In the genomic region with DNA sequence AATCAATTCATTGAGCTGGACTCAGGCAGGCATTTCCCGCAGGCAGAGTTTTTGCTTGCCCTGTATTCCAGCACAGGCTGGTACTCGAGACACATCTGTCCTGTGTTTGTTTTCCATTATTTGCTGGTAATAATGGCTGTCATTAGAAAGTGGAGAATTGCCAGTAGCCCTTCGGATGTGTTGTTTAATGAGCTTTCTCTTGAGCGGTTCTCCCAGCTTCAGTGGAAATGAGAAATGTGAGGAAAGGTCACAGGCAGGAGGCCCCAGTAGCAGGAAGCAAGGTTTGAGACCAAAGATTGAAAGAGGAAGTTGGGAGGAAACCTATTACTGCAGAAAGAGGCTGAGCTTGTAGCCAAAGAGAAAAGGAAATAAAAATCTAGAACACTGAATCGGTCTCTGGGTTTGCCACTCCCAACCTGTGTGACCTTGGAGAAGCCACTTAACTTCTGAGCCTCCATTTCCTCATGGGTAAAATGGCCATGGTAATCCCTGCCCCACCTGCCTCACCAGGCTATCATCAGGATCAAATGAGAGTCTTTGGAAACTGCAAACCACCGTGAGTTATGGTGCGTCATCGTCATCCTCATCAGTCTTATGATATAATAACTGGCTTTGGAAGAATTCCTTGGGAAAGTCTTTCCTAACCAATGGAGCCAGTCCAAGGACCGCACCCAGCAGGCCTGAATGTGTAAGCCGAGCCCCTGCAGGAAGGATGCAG, we compare ENCODE assay signal across 8 cellular contexts.
DNase-seq lines count a peak whose midpoint lies in the region; ATAC-seq and TF ChIP-seq lines count a peak whose summit lies in the region.

No MANE protein-coding gene starts in this region.

- in situ Hi-C loops in gastrocnemius medialis (cut with MboI; ENCODE audit: low sequenced_read_pairs in 4 of 4): no loop called here

- no peaks in the 10 kb centered on the region for H3K9me2 ChIP-seq in Loucy (replicated peaks; ENCODE audit: low read depth, low read length)

- POLR2A ChIA-PET in CD4-positive, alpha-beta memory T cell (lab: Charles Lee; ENCODE audit: partially characterized antibody): interaction anchor here (0.8 to 3.4 kb wide), 5 partner anchors 11 to 31 kb away, joined by 3 to 33 read pairs (median 3); no protein-coding TSS in a partner anchor

- H3K4me1 Mint-ChIP-seq in CD4-positive, alpha-beta memory T cell: peaks cover 50 to 84% (median 66%) of the 10 kb centered on the region in 4 donors

- H3K4me3 ChIP-seq in CD4-positive, alpha-beta memory T cell (ENCODE audit: low read length in 2 of 2): no peak overlapping the region
- H3K4me3 ChIP-seq in Loucy (ENCODE audit: low read length, poor library complexity, severe bottlenecking): peak overlapping the region; percentile 9
- H3K4me3 ChIP-seq in fibroblast of mammary gland (ENCODE audit: control insufficient read depth, low read depth, low read length): no peak overlapping the region
- H3K4me3 ChIP-seq in gastrocnemius medialis: no peak overlapping the region

- H4K20me1 ChIP-seq in Loucy (ENCODE audit: insufficient read depth, low read length, poor library complexity, severe bottlenecking): peaks cover 5% of the 10 kb centered on the region

- TF ChIP-seq POLR2A in gastrocnemius medialis (IDR thresholded peaks at IDR 0.05): no peak

- CTCF ChIA-PET in CD4-positive, alpha-beta memory T cell (lab: Charles Lee; ENCODE audit: partially characterized antibody): interaction anchor here (1.4 to 2.1 kb wide), 4 partner anchors 9 to 45 kb away, joined by 5 to 6 read pairs (median 6); no protein-coding TSS in a partner anchor

- peak overlapping the region; percentile 1 for H3K9ac ChIP-seq in Loucy (ENCODE audit: low read depth, low read length, poor library complexity, severe bottlenecking)

- H3K9me3 Mint-ChIP-seq in CD4-positive, alpha-beta memory T cell: no peaks in the 10 kb centered on the region

- no peak for TF ChIP-seq CTCF in Loucy (conservative IDR thresholded peaks at IDR 0.05; ENCODE audit: low read length)
- no peak for TF ChIP-seq CTCF in fibroblast of mammary gland (conservative IDR thresholded peaks at IDR 0.05; ENCODE audit: control insufficient read depth, insufficient read depth, low read depth, low read length)
- TF ChIP-seq CTCF in gastrocnemius medialis (IDR thresholded peaks at IDR 0.05 in 4 of 5, conservative IDR thresholded peaks at IDR 0.05 in 1 of 5): no peak

- ATAC-seq in gastrocnemius medialis: peak; percentile 71 to 83
- ATAC-seq in HG02798 (IDR thresholded peaks at IDR 0.05; ENCODE audit: poor library complexity, unreplicated experiment): no peak

- peaks cover 63% of the 10 kb centered on the region; the same call in 1 of the 2 replicates for H3K79me2 ChIP-seq in Loucy (ENCODE audit: insufficient read depth, low read length)

- H3K4me3 Mint-ChIP-seq in CD4-positive, alpha-beta memory T cell: peak overlapping the region; percentile 18 to 86 (median 79)

- H3K27me3 Mint-ChIP-seq in CD4-positive, alpha-beta memory T cell: no peaks in the 10 kb centered on the region

- intact Hi-C loops in CD4-positive, alpha-beta memory T cell (cut with micrococcal nuclease): no loop called here
- intact Hi-C loops in gastrocnemius medialis (cut with DNase I; ENCODE audit: low total_unique reads): no loop called here

- peak overlapping the region; percentile 71 to 97 (median 93) for H3K27ac Mint-ChIP-seq in CD4-positive, alpha-beta memory T cell

- peaks cover 14 to 30% of the 10 kb centered on the region in 2 donors for H3K36me3 Mint-ChIP-seq in CD4-positive, alpha-beta memory T cell

- DNase-seq in CD4-positive, alpha-beta memory T cell: peak in 2 of 5 donors; percentile 14 to 16
- DNase-seq in T1000 (lab: John Stamatoyannopoulos, UW) (peak; percentile 69), fibroblast of mammary gland (ENCODE audit: low read depth) (peak; percentile 98), gastrocnemius medialis (peak; percentile 46 to 68), HuH-7.5 (ENCODE audit: low spot score) (no peak), nucleus accumbens (lab: John Stamatoyannopoulos, UW) (no peak)

- H3K4me2 ChIP-seq in Loucy (ENCODE audit: low read depth, low read length, poor library complexity, severe bottlenecking): peak overlapping the region; percentile 37

- H3F3A ChIP-seq in Loucy (ENCODE audit: low read depth): peaks cover 7% of the 10 kb centered on the region; the same call in 1 of the 2 replicates

- no peaks in the 10 kb centered on the region for H3K27me3 ChIP-seq in CD4-positive, alpha-beta memory T cell (ENCODE audit: insufficient read depth, low read length)
- H3K27me3 ChIP-seq in Loucy (ENCODE audit: insufficient read depth, low read length, poor library complexity, severe bottlenecking) (no peaks in the 10 kb centered on the region), gastrocnemius medialis (no peaks in the 10 kb centered on the region)

- no peak overlapping the region for H2AFZ ChIP-seq in Loucy (ENCODE audit: low read length)

- peak overlapping the region; percentile 34 for H3K27ac ChIP-seq in CD4-positive, alpha-beta memory T cell (ENCODE audit: low read depth, low read length)
- H3K27ac ChIP-seq in gastrocnemius medialis: peak overlapping the region; percentile 52 to 70 (median 64)

- H3K36me3 ChIP-seq in CD4-positive, alpha-beta memory T cell (ENCODE audit: insufficient read depth, low read length): peaks cover 4% of the 10 kb centered on the region
- H3K36me3 ChIP-seq in Loucy (ENCODE audit: insufficient read depth, low read length): peaks cover 77% of the 10 kb centered on the region
- H3K36me3 ChIP-seq in gastrocnemius medialis: no peaks in the 10 kb centered on the region

- H3K4me1 ChIP-seq in CD4-positive, alpha-beta memory T cell (ENCODE audit: insufficient read depth, low read length): peaks cover 71% of the 10 kb centered on the region
- H3K4me1 ChIP-seq in Loucy (ENCODE audit: insufficient read depth, low read length, poor library complexity, severe bottlenecking) (peaks cover 33% of the 10 kb centered on the region), gastrocnemius medialis (peaks cover 42 to 53% of the 10 kb centered on the region in 2 donors)

- no peaks in the 10 kb centered on the region for H3K9me3 ChIP-seq in CD4-positive, alpha-beta memory T cell (ENCODE audit: control insufficient read depth in 1 of 2, low read length in 2 of 2)
- H3K9me3 ChIP-seq in Loucy (ENCODE audit: insufficient read depth, low read depth, low read length) (no peaks in the 10 kb centered on the region), gastrocnemius medialis (no peaks in the 10 kb centered on the region)

Comparison
In these comparisons a context has a peak if more than half of its experiments do, and no peak if none do; other contexts are left out.
1. DNase-seq: peak in T1000 (single experiment), fibroblast of mammary gland (single experiment) and gastrocnemius medialis (2 of 2); none in HuH-7.5 (single experiment) and nucleus accumbens (0 of 56).